In the genomic region with DNA sequence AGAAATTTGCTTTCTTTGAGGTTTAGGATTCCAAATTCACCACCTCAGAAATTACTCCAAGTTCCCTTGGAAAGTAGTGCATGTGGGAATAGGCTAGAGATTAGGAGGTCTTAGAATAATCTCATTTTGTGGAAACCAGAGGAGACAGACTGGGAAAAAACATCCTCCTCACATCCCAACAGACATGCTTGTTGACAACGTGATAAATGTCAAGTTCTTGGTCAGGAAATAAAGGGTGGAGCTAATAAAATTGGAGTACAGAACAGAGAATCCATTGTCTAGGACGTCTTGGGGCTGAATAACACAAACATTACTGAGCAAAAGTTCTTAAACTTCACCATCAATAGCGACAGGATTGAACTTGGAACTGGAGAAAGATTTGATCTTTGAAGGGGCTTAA, we compare ENCODE assay signal across 26 cellular contexts.
"Had no signal": no experiment of that assay in that cellular context is flagged by ENCODE, and none has a peak within 500 bp of the region (broad histone marks: within the 10 kb centered on the region; RNA-seq: fewer than 3 reads in every experiment).

No MANE protein-coding gene starts in this region.

- H3K4me3 ChIP-seq: gastroesophageal sphincter, left lung, mucosa of descending colon, right lobe of liver, skin epidermis, suprapubic skin, tibial artery, upper lobe of right lung had no signal

- DNase-seq: activated B cell treated with CpG ODN at 0.5 μM for 24 hours; activated CD4-positive, alpha-beta T cell treated with anti-CD3 and anti-CD28 coated beads, Interleukin-2, amount 50 U/mL, for 1 hour; activated CD8-positive, alpha-beta memory T cell treated with anti-CD3 and anti-CD28 coated beads, Interleukin-2, amount 10 ng/mL, durations not matched to agents 7 days and 5 days; activated CD8-positive, alpha-beta T cell treated with anti-CD3 and anti-CD28 coated beads, Interleukin-2, amount 10 ng/mL, durations not matched to agents 7 days and 5 days; activated naive CD4-positive, alpha-beta T cell; activated T-cell treated with anti-CD3 and anti-CD28 coated beads for 4 hours; activated T-cell treated with anti-CD3 and anti-CD28 coated beads, Interleukin-2, amount 50 U/mL, for 72 hours; anterior cingulate cortex; dermis blood vessel endothelial cell; effector CD4-positive, alpha-beta T cell; hypothalamus; kidney glomerular epithelial cell; left lung; mucosa of descending colon; right lobe of liver; stimulated activated CD4-positive, alpha-beta T cell treated with anti-CD3 and anti-CD28 coated beads, Interleukin-4, amount 100 ng/mL, for 4 hours; stimulated activated CD8-positive, alpha-beta memory T cell treated with anti-CD3 and anti-CD28 coated beads, Interleukin-4, amount 100 ng/mL, for 48 hours; stimulated activated naive B cell treated with anti-CD40 and anti-IgM and Interleukin-4, amounts not matched to agents 10 μg/mL and 1 μg/mL and 100 μg/mL, for 72 hours; T-helper 2 cell; tibial artery; upper lobe of right lung had no signal

- H3K9me3 ChIP-seq: right lobe of liver, suprapubic skin had no signal

- H3K4me1 ChIP-seq: gastroesophageal sphincter, left lung, right lobe of liver, suprapubic skin, tibial artery, upper lobe of right lung had no signal

- ATAC-seq: activated CD8-positive, alpha-beta memory T cell treated with anti-CD3 and anti-CD28 coated beads, Interleukin-2, amount 10 ng/mL, durations not matched to agents 7 days and 5 days; activated CD8-positive, alpha-beta T cell treated with anti-CD3 and anti-CD28 coated beads, Interleukin-2, amount 10 ng/mL, durations not matched to agents 7 days and 5 days; activated naive CD4-positive, alpha-beta T cell treated with anti-CD3 and anti-CD28 coated beads, Interleukin-2, amount 50 U/mL, for 72 hours; activated T-cell treated with anti-CD3 and anti-CD28 coated beads, Interleukin-2, amount 50 U/mL, for 72 hours; gastroesophageal sphincter; left lung; mucosa of descending colon; natural killer cell treated with Interleukin-12 subunit alpha and Interleukin-12 subunit beta and Interleukin-15 and Interleukin-18, amount 100 ng/mL, for 72 hours; right lobe of liver; stimulated activated naive B cell treated with anti-CD40 and anti-IgM and Interleukin-4, amounts not matched to agents 10 μg/mL and 1 μg/mL and 100 μg/mL, for 72 hours; upper lobe of right lung had no signal

- H3K36me3 ChIP-seq: gastroesophageal sphincter, left lung, right lobe of liver, suprapubic skin, tibial artery, upper lobe of right lung had no signal

- H3K27ac ChIP-seq: gastroesophageal sphincter, left lung, right lobe of liver, skin epidermis, suprapubic skin, tibial artery, upper lobe of right lung had no signal

- H3K27me3 ChIP-seq: gastroesophageal sphincter, left lung, right lobe of liver, suprapubic skin, tibial artery, upper lobe of right lung had no signal
